Comparison of ENCODE assay signal across 8 cellular contexts in the genomic region with DNA sequence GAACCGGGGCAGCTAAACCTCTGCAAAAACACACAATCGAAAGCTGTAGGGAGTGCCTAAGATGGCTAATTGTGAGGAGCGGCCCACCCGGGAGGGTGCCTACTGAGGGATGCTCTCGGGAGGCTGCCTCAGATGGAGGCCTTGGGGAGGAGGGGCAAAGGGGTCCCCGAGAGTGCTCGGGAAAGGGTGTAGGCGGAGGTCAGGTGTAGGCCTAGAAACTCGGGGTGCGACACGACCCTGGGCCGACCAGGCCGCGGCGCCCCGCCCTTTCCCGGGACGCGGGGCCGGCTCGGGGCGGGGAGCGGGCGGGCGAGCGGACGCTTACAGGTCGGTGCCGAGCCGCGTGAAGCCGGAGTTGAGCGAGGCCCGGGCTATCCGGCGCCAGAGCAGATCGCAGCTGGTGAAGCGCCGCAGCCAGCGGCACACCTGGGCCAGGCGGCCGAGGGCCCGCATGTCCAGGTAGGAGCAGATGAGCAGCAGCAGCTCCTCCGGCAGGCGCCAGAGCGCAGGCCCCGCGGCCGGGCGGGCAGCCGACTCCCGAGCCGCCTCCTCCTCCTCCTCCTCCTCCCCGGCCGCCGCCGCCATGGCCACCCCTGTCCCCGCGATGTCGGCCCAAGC. TPM values are rescaled to one million over a fixed set of nuclear protein-coding genes. Genes with fewer than 3 reads are reported as not detected.
DNase-seq lines count a peak whose midpoint lies in the region; ATAC-seq and TF ChIP-seq lines count a peak whose summit lies in the region.

No MANE protein-coding gene starts in this region.

- peaks cover 37% of the 10 kb centered on the region for H3K4me1 Mint-ChIP-seq in activated naive CD4-positive, alpha-beta T cell treated with anti-CD3 and anti-CD28 coated beads for 36 hours (ENCODE audit: low read depth)
- peaks cover 28% of the 10 kb centered on the region for H3K4me1 Mint-ChIP-seq in osteocyte (ENCODE audit: unreplicated experiment)

- peaks cover 11% of the 10 kb centered on the region for H3K4me1 ChIP-seq in thymus (ENCODE audit: control insufficient read depth, insufficient read depth, low read length)

- POLR2A ChIA-PET in BJ (lab: Charles Lee) (no interaction called here), RWPE1 (lab: Yijun Ruan, JAX; ENCODE audit: low non-redundant PET) (interaction anchor here (0.5 to 1.1 kb wide), 2 partner anchors 9 to 16 kb away, joined by 4 to 8 read pairs; no protein-coding TSS in a partner anchor)

- H3K4me3 Mint-ChIP-seq in activated naive CD4-positive, alpha-beta T cell treated with anti-CD3 and anti-CD28 coated beads for 36 hours: peak overlapping the region; percentile 97
- H3K4me3 Mint-ChIP-seq in osteocyte (ENCODE audit: unreplicated experiment): peak overlapping the region; percentile 96

- TF ChIP-seq CTCF in BJ (IDR thresholded peaks at IDR 0.05; ENCODE audit: insufficient read depth, low read depth, low read length) (no peak), RWPE1 (conservative IDR thresholded peaks at IDR 0.05; ENCODE audit: low read depth) (no peak), osteocyte (IDR thresholded peaks at IDR 0.05) (no peak)

- no peaks in the 10 kb centered on the region for H3K27me3 Mint-ChIP-seq in activated naive CD4-positive, alpha-beta T cell treated with anti-CD3 and anti-CD28 coated beads for 36 hours (ENCODE audit: low read depth)
- H3K27me3 Mint-ChIP-seq in osteocyte (ENCODE audit: unreplicated experiment): no peaks in the 10 kb centered on the region

- intact Hi-C loops in activated naive CD4-positive, alpha-beta T cell treated with anti-CD3 and anti-CD28 coated beads for 36 hours (cut with micrococcal nuclease): loop anchor here (2.0 kb wide), 1 partner anchor 89 kb away; a partner anchor contains a TSS

- H3K27ac ChIP-seq in RWPE1 (peak overlapping the region; percentile 87), thymus (ENCODE audit: low read depth) (peak overlapping the region; percentile 96)

- H3K27ac Mint-ChIP-seq in activated naive CD4-positive, alpha-beta T cell treated with anti-CD3 and anti-CD28 coated beads for 36 hours: peak overlapping the region; percentile 97
- H3K27ac Mint-ChIP-seq in osteocyte (ENCODE audit: unreplicated experiment): peak overlapping the region; percentile 99

- H3K4me3 ChIP-seq in BJ (ENCODE audit: low read depth, low read length): peak overlapping the region; percentile 94
- H3K4me3 ChIP-seq in thymus (ENCODE audit: low read length): peak overlapping the region; percentile 91

- ATAC-seq in GM19025 (IDR thresholded peaks at IDR 0.05; ENCODE audit: low read depth, unreplicated experiment): peak; percentile 63
- ATAC-seq in HG03280 (IDR thresholded peaks at IDR 0.05; ENCODE audit: unreplicated experiment): peak; percentile 68

- under 1% methylated on average over 60 of the region's 60 CpGs for WGBS in thymus

- H3K36me3 Mint-ChIP-seq in activated naive CD4-positive, alpha-beta T cell treated with anti-CD3 and anti-CD28 coated beads for 36 hours (ENCODE audit: low read depth): peaks cover 3% of the 10 kb centered on the region
- no peaks in the 10 kb centered on the region for H3K36me3 Mint-ChIP-seq in osteocyte (ENCODE audit: unreplicated experiment)

- H3K27me3 ChIP-seq in BJ (ENCODE audit: control insufficient read depth, insufficient read depth, low read length): no peaks in the 10 kb centered on the region
- no peaks in the 10 kb centered on the region for H3K27me3 ChIP-seq in thymus (ENCODE audit: control insufficient read depth, insufficient read depth)

- no peaks in the 10 kb centered on the region for H3K9me3 ChIP-seq in thymus (ENCODE audit: control insufficient read depth)

- DNase-seq in BJ (ENCODE audit: low read depth) (no peak), RWPE1 (ENCODE audit: low spot score) (peak; percentile 60), glomerular visceral epithelial cell (ENCODE audit: extremely low spot score) (peak; percentile 65), osteocyte (ENCODE audit: extremely low spot score, unreplicated experiment) (peak; percentile 88)
- DNase-seq in activated naive CD4-positive, alpha-beta T cell treated with anti-CD3 and anti-CD28 coated beads for 36 hours: peak; percentile 56

- H3K36me3 ChIP-seq in BJ (ENCODE audit: control insufficient read depth, insufficient read depth, low read length) (no peaks in the 10 kb centered on the region), thymus (ENCODE audit: control insufficient read depth, insufficient read depth) (peaks cover 3% of the 10 kb centered on the region)

- CTCF ChIA-PET in BJ (lab: Yijun Ruan, JAX) (interaction anchor here (1.2 to 1.5 kb wide), 3 partner anchors 11 to 480 kb away, joined by 3 to 6 read pairs (median 5); no protein-coding TSS in a partner anchor), RWPE1 (lab: Yijun Ruan, JAX) (interaction anchor here (0.5 to 1.4 kb wide), 5 partner anchors 87 to 724 kb away, joined by 3 to 6 read pairs (median 3); no protein-coding TSS in a partner anchor)
- CTCF ChIA-PET in activated naive CD4-positive, alpha-beta T cell treated with anti-CD3 and anti-CD28 coated beads for 36 hours (lab: Charles Lee): interaction anchor here (1.5 to 1.9 kb wide), 2 partner anchors 87 to 480 kb away, joined by 4 to 5 read pairs; no protein-coding TSS in a partner anchor

- no peaks in the 10 kb centered on the region for H3K9me3 Mint-ChIP-seq in activated naive CD4-positive, alpha-beta T cell treated with anti-CD3 and anti-CD28 coated beads for 36 hours
- no peaks in the 10 kb centered on the region for H3K9me3 Mint-ChIP-seq in osteocyte (ENCODE audit: unreplicated experiment)

RNA-seq across cellular contexts. Expression of a gene that starts 0.8 kb away (rescaled TPM):
- polyA plus RNA-seq in BJ (2011; rRNA removed) (28.9 and 31.2 TPM in 2 replicates), thymus (32.9 TPM)
- 50.4 and 78.9 TPM in 2 replicates for polyA minus RNA-seq in BJ (2011; rRNA and poly(A)+ RNA removed)
- total RNA-seq in activated naive CD4-positive, alpha-beta T cell treated with anti-CD3 and anti-CD28 coated beads for 36 hours: 10 to 100 TPM; 40.4 to 40.9 TPM
- 44.6 and 51.5 TPM in 2 replicates for total RNA-seq in osteocyte
